ENCODE assay signal across 9 cellular contexts in the genomic region with DNA sequence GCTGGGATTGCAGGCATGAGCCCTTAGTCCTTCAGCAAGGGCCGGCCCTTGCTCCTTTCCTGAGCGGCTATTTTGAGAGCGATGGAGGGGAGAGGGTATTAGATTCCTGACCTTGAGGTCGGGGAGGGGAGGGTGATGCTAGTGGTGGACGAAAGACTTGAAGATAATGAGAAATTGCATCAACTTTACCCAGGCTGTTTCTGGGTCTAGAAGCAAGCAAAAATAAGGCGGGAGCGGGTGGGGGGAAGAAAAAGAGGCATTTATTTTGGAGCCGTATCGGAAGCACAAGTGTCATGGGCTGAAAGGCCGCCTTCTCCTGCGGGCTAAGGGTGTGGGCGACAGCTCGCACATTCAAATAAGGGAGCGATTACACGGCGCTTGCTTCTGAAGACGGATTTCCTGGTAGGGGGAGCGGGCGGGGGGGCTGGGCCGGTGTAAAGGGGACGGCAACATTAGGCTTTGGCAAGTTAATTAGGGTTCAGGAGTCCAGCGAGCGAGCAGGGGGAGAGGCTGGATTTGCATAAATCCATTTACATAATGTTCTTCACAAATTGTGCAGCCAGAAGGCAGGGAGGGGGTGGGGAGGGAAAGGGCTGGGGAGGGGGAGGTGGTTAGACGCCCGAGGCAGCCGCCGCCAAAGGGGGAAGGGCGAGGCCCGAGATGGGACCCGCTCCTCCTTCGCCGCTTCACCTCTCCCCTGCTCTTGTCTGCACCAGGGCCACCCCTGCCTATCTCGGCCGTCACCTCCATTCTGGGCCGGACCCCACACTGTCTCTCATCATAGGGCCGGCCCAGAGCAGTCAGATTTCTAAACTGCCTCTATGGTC.
A peak's percentile ranks its signal among the peaks of the same experiment; 100 is the strongest.
DNase-seq lines count a peak whose midpoint lies in the region; TF ChIP-seq lines count a peak whose summit lies in the region.
"Had no signal": no experiment of that assay in that cellular context is flagged by ENCODE, and none has a peak within 500 bp of the region (broad histone marks: within the 10 kb centered on the region; RNA-seq: fewer than 3 reads in every experiment).

No MANE protein-coding gene starts in this region.

- no peak for DNase-seq in left ventricle myocardium inferior
- peak in 4 of 5 donors; percentile 29 to 42 (median 31) for DNase-seq in ovary
- no peak for DNase-seq in NCI-H2107 (lab: John Stamatoyannopoulos, UW)
- DNase-seq in MG63: no peak
- DNase-seq in NOMO-1 treated with dmso at 0.1 percent for 144 hours (lab: John Stamatoyannopoulos, UW; ENCODE audit: unreplicated experiment): no peak
- no peak for DNase-seq in activated naive CD4-positive, alpha-beta T cell (lab: John Stamatoyannopoulos, UW)
- DNase-seq: PC-9 had no signal

- H3K79me2 ChIP-seq in OCI-LY1 (ENCODE audit: insufficient read depth, low read length): no peaks in the 10 kb centered on the region

- H2AFZ ChIP-seq in OCI-LY1 (ENCODE audit: low read length): no peak overlapping the region
- H2AFZ ChIP-seq: PC-9 had no signal

- H3K4me1 ChIP-seq in ES-I3 (ENCODE audit: insufficient read depth, low read length) (peaks cover 15% of the 10 kb centered on the region), OCI-LY1 (ENCODE audit: insufficient read depth, low read length, severe bottlenecking) (peaks cover 4% of the 10 kb centered on the region), left ventricle myocardium inferior (peaks cover 7% of the 10 kb centered on the region), ovary (ENCODE audit: insufficient read depth) (peaks cover 2% of the 10 kb centered on the region)

- no peaks in the 10 kb centered on the region for H3F3A ChIP-seq in OCI-LY1 (ENCODE audit: insufficient read depth, low read length)

- no peaks in the 10 kb centered on the region for H3K9me2 ChIP-seq in OCI-LY1 (ENCODE audit: low read depth, low read length)

- H3K27me3 ChIP-seq in OCI-LY1 (ENCODE audit: insufficient read depth, low read length) (no peaks in the 10 kb centered on the region; the same call in none of the 2 replicates), left ventricle myocardium inferior (ENCODE audit: low read depth) (peaks cover 62% of the 10 kb centered on the region), ovary (peaks cover 2% of the 10 kb centered on the region), MG63 (no peaks in the 10 kb centered on the region)

- no peak for TF ChIP-seq EP300 in ovary (IDR thresholded peaks at IDR 0.05)

- no peaks in the 10 kb centered on the region for H3K9me3 ChIP-seq in ES-I3 (ENCODE audit: control insufficient read depth, insufficient read depth, low read length)
- no peaks in the 10 kb centered on the region for H3K9me3 ChIP-seq in OCI-LY1 (ENCODE audit: low read length)
- H3K9me3 ChIP-seq in left ventricle myocardium inferior (replicated peaks): no peaks in the 10 kb centered on the region
- H3K9me3 ChIP-seq in ovary: no peaks in the 10 kb centered on the region
- H3K9me3 ChIP-seq in MG63: peaks cover 2% of the 10 kb centered on the region; the same call in 1 of the 2 replicates

- H3K9ac ChIP-seq in ES-I3 (ENCODE audit: low read depth, low read length): peak overlapping the region; percentile 54; the same call in 1 of the 2 replicates
- H3K9ac ChIP-seq in OCI-LY1 (ENCODE audit: low read length): no peak overlapping the region

- H3K4me2 ChIP-seq in OCI-LY1 (ENCODE audit: low read length): peak overlapping the region; percentile 29; the same call in 1 of the 2 replicates
- H3K4me2 ChIP-seq: PC-9 had no signal

- H4K20me1 ChIP-seq in OCI-LY1 (ENCODE audit: insufficient read depth, low read length): no peaks in the 10 kb centered on the region

- TF ChIP-seq CTCF in OCI-LY1 (IDR thresholded peaks at IDR 0.05; ENCODE audit: low read length) (no peak), left ventricle myocardium inferior (IDR thresholded peaks at IDR 0.05; ENCODE audit: borderline replicate concordance) (no peak), ovary (IDR thresholded peaks at IDR 0.05) (no peak)

- H3K4me3 ChIP-seq in OCI-LY1 (ENCODE audit: low read depth, low read length, poor library complexity, severe bottlenecking) (peak overlapping the region; percentile 40), left ventricle myocardium inferior (peak overlapping the region; percentile 42), ovary (no peak overlapping the region), MG63 (no peak overlapping the region)
- H3K4me3 ChIP-seq: PC-9 had no signal

- WGBS in ovary, 3 donors: 10 to 19% (median 17%) methylated on average over 36 of the region's 36 CpGs

- H3K36me3 ChIP-seq in ES-I3 (ENCODE audit: insufficient read depth, low read length) (no peaks in the 10 kb centered on the region), OCI-LY1 (ENCODE audit: insufficient read depth, low read length) (no peaks in the 10 kb centered on the region), left ventricle myocardium inferior (no peaks in the 10 kb centered on the region), ovary (no peaks in the 10 kb centered on the region), MG63 (no peaks in the 10 kb centered on the region)

- TF ChIP-seq POLR2A in ovary (IDR thresholded peaks at IDR 0.05): no peak

- intact Hi-C loops in left ventricle myocardium inferior (cut with micrococcal nuclease): no loop called here
- intact Hi-C loops in ovary (cut with DNase I): no loop called here

- H3K27ac ChIP-seq in OCI-LY1 (ENCODE audit: low read depth, low read length, poor library complexity, severe bottlenecking) (no peak overlapping the region), left ventricle myocardium inferior (replicated peaks) (no peak overlapping the region), ovary (no peak overlapping the region)
- H3K27ac ChIP-seq: PC-9 had no signal

Comparison
In these comparisons a context has a peak if more than half of its experiments do, and no peak if none do; other contexts are left out.
1. H3K4me3 ChIP-seq: peak in OCI-LY1 (single experiment) and left ventricle myocardium inferior (single experiment); none in ovary (single experiment) and MG63 (single experiment).
2. DNase-seq: peak in ovary (4 of 5); none in left ventricle myocardium inferior (single experiment), NCI-H2107 (single experiment), MG63 (single experiment), NOMO-1 treated with dmso at 0.1 percent for 144 hours (single experiment) and activated naive CD4-positive, alpha-beta T cell (0 of 4).